In the genomic region with DNA sequence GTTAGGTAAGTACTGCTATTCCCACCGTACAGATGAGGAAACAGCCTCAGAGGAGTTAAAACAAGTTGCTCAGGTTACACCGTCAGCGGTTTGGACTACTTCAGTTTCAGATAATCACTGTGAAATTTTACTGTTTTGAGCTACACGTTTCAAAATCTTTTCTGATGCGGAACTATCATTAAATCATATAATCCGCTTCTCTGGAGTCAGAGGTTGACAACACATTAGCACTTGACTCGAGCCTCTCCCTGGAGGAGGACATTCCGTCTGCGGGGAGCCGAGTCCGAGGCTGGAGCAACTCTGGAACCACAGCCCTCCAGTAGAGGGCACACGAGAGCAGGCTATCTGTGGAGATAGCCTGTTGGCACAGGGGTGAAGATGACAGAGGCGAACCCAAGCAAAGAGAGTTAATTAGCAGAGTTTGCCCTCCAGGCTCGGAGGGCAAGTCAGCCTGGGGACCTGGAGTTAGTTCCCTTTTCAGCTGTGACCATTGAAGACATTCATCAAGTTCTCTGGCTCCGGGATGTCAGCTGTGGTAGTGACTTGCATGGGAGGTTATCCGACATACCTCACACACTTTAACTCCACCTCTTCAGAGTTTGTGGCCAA, we compare ENCODE assay signal across 8 cellular contexts.
DNase-seq lines count a peak whose midpoint lies in the region; ATAC-seq and TF ChIP-seq lines count a peak whose summit lies in the region.

No MANE protein-coding gene starts in this region.

- H3K27me3 ChIP-seq in upper lobe of right lung: no peaks in the 10 kb centered on the region

- no peaks in the 10 kb centered on the region for H3K36me3 ChIP-seq in upper lobe of right lung

- no peak overlapping the region for H3K27ac ChIP-seq in upper lobe of right lung

- in situ Hi-C loops in SK-MEL-5 (cut with HindIII; ENCODE audit: low pct_unique_long_range_greater_than_20kb, low sequenced_read_pairs): no loop called here

- ATAC-seq in GM21717 (IDR thresholded peaks at IDR 0.05; ENCODE audit: unreplicated experiment) (peak; percentile 80), upper lobe of right lung (peak; percentile 94)

- H3K4me3 ChIP-seq in Jurkat, Clone E6-1 (ENCODE audit: low read length): no peak overlapping the region
- no peak overlapping the region for H3K4me3 ChIP-seq in upper lobe of right lung

- intact Hi-C loops in upper lobe of right lung (cut with DNase I): no loop called here

- TF ChIP-seq CTCF in upper lobe of right lung (IDR thresholded peaks at IDR 0.05): peak; percentile 90

- H3K9me3 ChIP-seq in upper lobe of right lung: no peaks in the 10 kb centered on the region

- peaks cover 25% of the 10 kb centered on the region for H3K4me1 ChIP-seq in upper lobe of right lung

- DNase-seq in ELR (ENCODE audit: low read depth): peak; percentile 72
- peak; percentile 68 for DNase-seq in Jurkat, Clone E6-1 (ENCODE audit: low read depth, low spot score)
- peak; percentile 88 for DNase-seq in SK-MEL-5 (ENCODE audit: low read depth, low spot score)
- DNase-seq in activated naive CD4-positive, alpha-beta T cell treated with Interleukin-2 at 50 U/mL for 16 hours: peak; percentile 71
- DNase-seq in globus pallidus (ENCODE audit: low spot score): peak; percentile 76
- DNase-seq in pons (ENCODE audit: low spot score): peak; percentile 81
- peak; percentile 86 for DNase-seq in upper lobe of right lung
